Comparison of ENCODE assay signal across 8 cellular contexts in the genomic region with DNA sequence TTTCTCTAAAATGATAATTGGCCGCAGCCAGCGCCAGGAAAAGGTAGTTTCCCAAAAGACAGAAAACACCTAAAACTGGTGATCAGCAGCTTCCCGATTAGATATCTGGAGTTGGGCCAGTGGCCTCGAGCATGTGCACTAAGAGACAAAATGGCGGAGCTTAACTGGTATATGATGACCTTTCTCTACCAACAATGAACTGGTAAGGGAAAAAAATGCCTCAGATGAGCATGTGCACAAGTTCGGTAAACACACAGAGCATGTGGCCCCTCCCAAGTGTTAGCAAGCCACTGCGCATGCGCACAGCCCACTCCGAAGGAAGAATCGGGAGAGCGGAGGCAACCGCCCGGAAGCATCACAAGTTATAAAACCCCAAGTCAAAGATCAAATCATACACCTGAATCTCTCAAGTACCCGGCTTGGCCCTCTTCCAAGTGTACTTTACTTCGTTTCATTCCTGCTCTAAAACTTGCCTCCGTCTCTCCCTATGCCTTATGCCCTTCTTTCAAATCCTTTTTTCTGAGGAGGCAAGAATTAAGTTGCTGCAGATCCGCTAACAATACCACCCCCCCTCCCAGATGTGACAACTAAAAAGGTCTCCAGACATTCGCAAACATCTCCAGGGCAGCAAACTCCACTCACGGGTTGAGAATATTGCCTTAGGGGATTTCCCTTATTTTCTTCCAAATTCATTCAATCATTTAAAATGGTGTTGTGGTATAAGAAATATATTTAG. TPM values are rescaled to one million over a fixed set of nuclear protein-coding genes. Genes with fewer than 3 reads are reported as not detected.
DNase-seq lines count a peak whose midpoint lies in the region; ATAC-seq and TF ChIP-seq lines count a peak whose summit lies in the region.

No MANE protein-coding gene starts in this region.

- H3K27ac ChIP-seq in ectodermal cell (ENCODE audit: insufficient read depth, low read depth, low read length, poor library complexity, severe bottlenecking): no peak overlapping the region

- peaks cover 7% of the 10 kb centered on the region for H3K36me3 Mint-ChIP-seq in activated CD8-positive, alpha-beta T cell treated with anti-CD3 and anti-CD28 coated beads for 36 hours (ENCODE audit: low read depth)

- DNase-seq in AG20443 (ENCODE audit: low spot score) (peak; percentile 90), HT-29 (ENCODE audit: low spot score) (peak; percentile 94), lung microvascular endothelial cell (ENCODE audit: low read depth in 2 of 2) (peak; percentile 72 to 77), NCI-H1694 (lab: John Stamatoyannopoulos, UW) (no peak)
- DNase-seq in activated CD8-positive, alpha-beta T cell treated with anti-CD3 and anti-CD28 coated beads for 36 hours: peak; percentile 82
- DNase-seq in stimulated activated CD4-positive, alpha-beta T cell treated with anti-CD3 and anti-CD28 coated beads, TNF-alpha, amount 100 ng/mL, for 24 hours (ENCODE audit: low read depth in 3 of 3): peak; percentile 51 to 76 (median 56)

- peaks cover 2% of the 10 kb centered on the region for H3K27me3 Mint-ChIP-seq in activated CD8-positive, alpha-beta T cell treated with anti-CD3 and anti-CD28 coated beads for 36 hours

- WGBS in ectodermal cell, 2 experiments: 69 to 81% methylated on average over 18 to 19 of the region's 19 CpGs

- H3K36me3 ChIP-seq in ectodermal cell (ENCODE audit: control insufficient read depth, insufficient read depth, low read length): no peaks in the 10 kb centered on the region

- H3K4me1 Mint-ChIP-seq in activated CD8-positive, alpha-beta T cell treated with anti-CD3 and anti-CD28 coated beads for 36 hours (ENCODE audit: low read depth): peaks cover 12% of the 10 kb centered on the region

- CTCF ChIA-PET in activated CD8-positive, alpha-beta T cell treated with anti-CD3 and anti-CD28 coated beads for 36 hours (lab: Charles Lee): interaction anchor here (1.0 to 1.5 kb wide), 2 partner anchors 174 to 250 kb away, joined by 3 to 5 read pairs; no protein-coding TSS in a partner anchor

- peak; percentile 81 for ATAC-seq in activated CD8-positive, alpha-beta T cell treated with anti-CD3 and anti-CD28 coated beads for 36 hours
- no peak for ATAC-seq in GM18868 (IDR thresholded peaks at IDR 0.05; ENCODE audit: unreplicated experiment)

- peak overlapping the region; percentile 86 for H3K27ac Mint-ChIP-seq in activated CD8-positive, alpha-beta T cell treated with anti-CD3 and anti-CD28 coated beads for 36 hours

- intact Hi-C loops in activated CD8-positive, alpha-beta T cell treated with anti-CD3 and anti-CD28 coated beads for 36 hours (cut with micrococcal nuclease): no loop called here

- POLR2A ChIA-PET in activated CD8-positive, alpha-beta T cell treated with anti-CD3 and anti-CD28 coated beads for 36 hours (lab: Charles Lee): interaction anchor here (0.5 to 1.0 kb wide), 3 partner anchors 16 to 262 kb away, joined by 4 read pairs; a partner anchor contains a TSS

- H3K4me3 ChIP-seq in ectodermal cell (ENCODE audit: insufficient read depth, low read depth, low read length): peak overlapping the region; percentile 12

- no peaks in the 10 kb centered on the region for H3K27me3 ChIP-seq in ectodermal cell (ENCODE audit: control insufficient read depth, insufficient read depth, low read length, poor library complexity, severe bottlenecking)

- peaks cover 1% of the 10 kb centered on the region for H3K9me3 Mint-ChIP-seq in activated CD8-positive, alpha-beta T cell treated with anti-CD3 and anti-CD28 coated beads for 36 hours

- no peak for TF ChIP-seq CTCF in activated CD8-positive, alpha-beta T cell treated with anti-CD3 and anti-CD28 coated beads for 36 hours (IDR thresholded peaks at IDR 0.05)

- H3K9me3 ChIP-seq in ectodermal cell (ENCODE audit: control insufficient read depth, low read length): no peaks in the 10 kb centered on the region

- no peaks in the 10 kb centered on the region for H3K4me1 ChIP-seq in ectodermal cell (ENCODE audit: control insufficient read depth, insufficient read depth, low read length)

- H3K4me3 Mint-ChIP-seq in activated CD8-positive, alpha-beta T cell treated with anti-CD3 and anti-CD28 coated beads for 36 hours: peak overlapping the region; percentile 74

RNA-seq across cellular contexts. Expression of a gene that starts 15.0 kb away (rescaled TPM):
- 25.9 and 27.4 TPM in 2 replicates for total RNA-seq in HT-29 (2014; rRNA removed; shearing (Covaris generic))
- total RNA-seq in activated CD8-positive, alpha-beta T cell treated with anti-CD3 and anti-CD28 coated beads for 36 hours: 100 to 1,000 TPM; 108 to 120 TPM
- 38.3 TPM for polyA plus RNA-seq in ectodermal cell (2013, experiment 1 of 4)
- 44.8 TPM for polyA plus RNA-seq in ectodermal cell (2013, experiment 2 of 4)
- 38.3 TPM for polyA plus RNA-seq in ectodermal cell (2013, experiment 3 of 4)
- polyA plus RNA-seq in ectodermal cell (2013, experiment 4 of 4): 41.4 TPM
- total RNA-seq in lung microvascular endothelial cell: 32.3 and 32.9 TPM in 2 replicates

RNA-seq across cellular contexts. Expression of a gene that starts 31.5 kb away (rescaled TPM):
- total RNA-seq in HT-29 (2014; rRNA removed; shearing (Covaris generic)): 27.4 and 29.5 TPM in 2 replicates
- 10 to 100 TPM; 24.5 to 25.3 TPM for total RNA-seq in activated CD8-positive, alpha-beta T cell treated with anti-CD3 and anti-CD28 coated beads for 36 hours
- 18.8 TPM for polyA plus RNA-seq in ectodermal cell (2013, experiment 1 of 4)
- 15.0 TPM for polyA plus RNA-seq in ectodermal cell (2013, experiment 2 of 4)
- polyA plus RNA-seq in ectodermal cell (2013, experiment 3 of 4): 17.1 TPM
- polyA plus RNA-seq in ectodermal cell (2013, experiment 4 of 4): 21.1 TPM
- total RNA-seq in lung microvascular endothelial cell: 18.3 and 27.6 TPM in 2 replicates
